ENCODE assay signal across 31 cellular contexts in the genomic region with DNA sequence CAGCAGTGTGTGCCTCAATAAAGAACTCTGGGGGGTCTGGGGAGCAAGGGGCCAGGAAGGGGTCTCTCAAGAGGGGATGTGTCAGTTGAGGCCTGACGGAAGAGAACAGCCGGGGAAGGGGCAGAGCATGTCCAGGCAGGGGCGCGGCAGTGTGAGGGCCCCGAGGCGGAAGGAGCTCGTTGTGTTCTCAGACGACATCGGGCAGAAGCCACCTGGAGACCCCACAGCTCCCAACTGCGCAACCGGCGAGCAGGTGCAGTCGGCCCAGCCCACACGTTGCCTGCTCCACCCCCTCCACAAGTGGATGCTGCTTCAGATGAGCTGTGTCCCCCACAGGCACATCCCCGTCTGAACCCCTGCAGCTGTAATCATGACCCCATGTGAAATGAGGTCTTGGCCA. TPM values are rescaled to one million over a fixed set of nuclear protein-coding genes. Genes with fewer than 3 reads are reported as not detected.
"Had no signal": no experiment of that assay in that cellular context is flagged by ENCODE, and none has a peak within 500 bp of the region (broad histone marks: within the 10 kb centered on the region; RNA-seq: fewer than 3 reads in every experiment).

No MANE protein-coding gene starts in this region.

- FAIRE-seq: astrocyte, bronchial epithelial cell had no signal

- DNase-seq: activated effector memory CD4-positive, alpha-beta T cell treated with anti-CD3 and anti-CD28 coated beads, Interleukin-2, amount 50 U/mL, for 16 hours; activated effector memory CD4-positive, alpha-beta T cell treated with Interleukin-2 at 50 U/mL for 16 hours; activated gamma-delta T cell; activated gamma-delta T cell treated with Interleukin-2 at 50 U/mL for 16 hours; activated naive CD4-positive, alpha-beta T cell; activated naive CD4-positive, alpha-beta T cell treated with anti-CD3 and anti-CD28 coated beads for 36 hours; activated naive CD4-positive, alpha-beta T cell treated with anti-CD3 and anti-CD28 coated beads, Interleukin-2, amount 10 ng/mL, durations not matched to agents 7 days and 5 days; activated naive CD4-positive, alpha-beta T cell treated with anti-CD3 and anti-CD28 coated beads, Interleukin-2, amount 50 U/mL, for 16 hours; activated naive CD4-positive, alpha-beta T cell treated with Interleukin-2 at 50 U/mL for 16 hours; activated naive CD8-positive, alpha-beta T cell treated with anti-CD3 and anti-CD28 coated beads for 36 hours; activated naive CD8-positive, alpha-beta T cell treated with anti-CD3 and anti-CD28 coated beads, Interleukin-2, amount 10 ng/mL, durations not matched to agents 7 days and 5 days; activated naive CD8-positive, alpha-beta T cell treated with anti-CD3 and anti-CD28 coated beads, Interleukin-2, amount 50 U/mL, for 24 hours; activated T-cell treated with anti-CD3 and anti-CD28 coated beads, Interleukin-2, amount 50 U/mL, for 1 hour; activated T-cell treated with anti-CD3 and anti-CD28 coated beads, Interleukin-2, amount 50 U/mL, for 24 hours; activated T-cell treated with anti-CD3 and anti-CD28 coated beads, Interleukin-2, amount 50 U/mL, for 4 hours; activated T-cell treated with anti-CD3 and anti-CD28 coated beads, Interleukin-2, amount 50 U/mL, for 48 hours; activated T-cell treated with anti-CD3 and anti-CD28 coated beads, Interleukin-2, amount 50 U/mL, for 72 hours; adrenal gland; amniotic stem cell; amygdala; anterior cingulate cortex; body of pancreas; brain microvascular endothelial cell; caudate nucleus; central memory CD4-positive, alpha-beta T cell; cerebellar nuclear complex had no signal

- H3K4me3 ChIP-seq: adrenal gland, ascending aorta, body of pancreas, breast epithelium, cardiac muscle cell had no signal

- H3K9me3 ChIP-seq: adrenal gland, ascending aorta, body of pancreas, breast epithelium had no signal

- H3K36me3 ChIP-seq: breast epithelium, cardiac muscle cell had no signal

- H3K27ac ChIP-seq: adrenal gland, ascending aorta, body of pancreas, brain microvascular endothelial cell, breast epithelium, cardiac muscle cell had no signal

- H3K27me3 ChIP-seq: adrenal gland, ascending aorta, body of pancreas, brain microvascular endothelial cell, breast epithelium, cardiac muscle cell had no signal

RNA-seq across cellular contexts. Expression of gene TBXA2R, which starts 15.0 kb away (rescaled TPM):
- total RNA-seq: bronchial epithelial cell had no signal

RNA-seq across cellular contexts. Expression of gene GIPC3, which starts 36.4 kb away (rescaled TPM):
- total RNA-seq: bronchial epithelial cell had no signal
